ENCODE assay signal across 8 cellular contexts in genomic region chr17:34579979-34580684, GRCh38. TPM values are rescaled to one million over a fixed set of nuclear protein-coding genes. Genes with fewer than 3 reads are reported as not detected.
DNase-seq lines count a peak whose midpoint lies in the region; ATAC-seq and TF ChIP-seq lines count a peak whose summit lies in the region.

No MANE protein-coding gene starts in this region.

- WGBS in endodermal cell (ENCODE audit: insufficient coverage in 1 of 2, insufficient read length in 1 of 2), 2 experiments: 1% methylated on average over 28 to 52 of the region's 52 CpGs

- DNase-seq in Calu3: peak; percentile 22
- peak; percentile 38 for DNase-seq in NCI-H526 treated with DMSO at 0.1 percent for 48 hours (lab: John Stamatoyannopoulos, UW)
- DNase-seq in endodermal cell: peak; percentile 87
- DNase-seq in nephron progenitor cell: peak; percentile 55
- no peak for DNase-seq in mesenteric fat pad (ENCODE audit: low spot score)
- DNase-seq in NAMALWA (ENCODE audit: low spot score): no peak

- peaks cover 14% of the 10 kb centered on the region for H3K36me3 Mint-ChIP-seq in Calu3 (ENCODE audit: insufficient read depth, unreplicated experiment)
- H3K36me3 Mint-ChIP-seq in endodermal cell (ENCODE audit: low read depth): no peaks in the 10 kb centered on the region
- H3K36me3 Mint-ChIP-seq in nephron progenitor cell (ENCODE audit: low read depth): no peaks in the 10 kb centered on the region

- H3K9ac ChIP-seq in endodermal cell (ENCODE audit: extremely low read depth, low read length, poor library complexity, severe bottlenecking): no peak overlapping the region

- H3K27me3 ChIP-seq in endodermal cell (ENCODE audit: control insufficient read depth, insufficient read depth, low read length, poor library complexity, severe bottlenecking): peaks cover 100% of the 10 kb centered on the region

- BruUV-seq in Calu3 (replicated peaks; lab: Mats Ljungman, UMichigan): no TSS peak

- H3K27ac ChIP-seq in endodermal cell (ENCODE audit: low read depth, low read length): no peak overlapping the region

- peak overlapping the region; percentile 53 for H3K4me3 ChIP-seq in endodermal cell (ENCODE audit: low read length)

- CTCF ChIA-PET in Calu3 (lab: Charles Lee): no interaction called here

- peaks cover under 1% of the 10 kb centered on the region for H3K4me1 Mint-ChIP-seq in Calu3 (ENCODE audit: low read depth, unreplicated experiment)
- H3K4me1 Mint-ChIP-seq in endodermal cell: peaks cover 17% of the 10 kb centered on the region
- H3K4me1 Mint-ChIP-seq in nephron progenitor cell: peaks cover 19% of the 10 kb centered on the region

- peak overlapping the region; percentile 72 for H3K4me3 Mint-ChIP-seq in Calu3 (ENCODE audit: low read depth, unreplicated experiment)
- peak overlapping the region; percentile 61 for H3K4me3 Mint-ChIP-seq in endodermal cell
- H3K4me3 Mint-ChIP-seq in nephron progenitor cell: peak overlapping the region; percentile 75

- TF ChIP-seq CTCF in Calu3 (IDR thresholded peaks at IDR 0.05; ENCODE audit: unreplicated experiment): no peak
- TF ChIP-seq CTCF in endodermal cell (conservative IDR thresholded peaks at IDR 0.05): no peak
- TF ChIP-seq CTCF in nephron progenitor cell (IDR thresholded peaks at IDR 0.05): no peak

- no peaks in the 10 kb centered on the region for H3K9me3 ChIP-seq in endodermal cell (ENCODE audit: control insufficient read depth, low read length)

- H3K27ac Mint-ChIP-seq in Calu3 (ENCODE audit: unreplicated experiment) (no peak overlapping the region), endodermal cell (no peak overlapping the region), nephron progenitor cell (no peak overlapping the region)

- peaks cover 13% of the 10 kb centered on the region for H3K4me1 ChIP-seq in endodermal cell (ENCODE audit: control insufficient read depth, insufficient read depth, low read length)

- no peaks in the 10 kb centered on the region for H3K36me3 ChIP-seq in endodermal cell (ENCODE audit: control insufficient read depth, insufficient read depth, low read length)

- intact Hi-C loops in Calu3 (cut with micrococcal nuclease; ENCODE audit: unreplicated experiment): loop anchor here (10.0 kb wide), 1 partner anchor 145 kb away; no protein-coding TSS in a partner anchor

- H3K9me3 Mint-ChIP-seq in Calu3 (ENCODE audit: low read depth, unreplicated experiment): no peaks in the 10 kb centered on the region
- H3K9me3 Mint-ChIP-seq in endodermal cell: no peaks in the 10 kb centered on the region
- H3K9me3 Mint-ChIP-seq in nephron progenitor cell: peaks cover 5% of the 10 kb centered on the region

- H3K27me3 Mint-ChIP-seq in Calu3 (ENCODE audit: unreplicated experiment) (peaks cover 96% of the 10 kb centered on the region), endodermal cell (ENCODE audit: insufficient read depth) (peaks cover 100% of the 10 kb centered on the region), nephron progenitor cell (ENCODE audit: low read depth, poor library complexity) (peaks cover 100% of the 10 kb centered on the region)

- ATAC-seq in GM18858 (IDR thresholded peaks at IDR 0.05; ENCODE audit: unreplicated experiment) (no peak), GM21786 (IDR thresholded peaks at IDR 0.05; ENCODE audit: unreplicated experiment) (no peak)

RNA-seq across cellular contexts. Expression of gene TMEM132E, which starts 0.8 kb away (rescaled TPM):
- total RNA-seq in Calu3 (2022): 0.15 and 0.26 TPM in 2 replicates
- total RNA-seq in endodermal cell: under 1 TPM in 1 of 2 donors, not detected in 1; 0.15 TPM
- polyA plus RNA-seq in endodermal cell (2013, experiment 1 of 2): 1.1 TPM
- polyA plus RNA-seq in endodermal cell (2013, experiment 2 of 2): 0.83 TPM
- total RNA-seq in mesenteric fat pad: 0.16 TPM

Comparison
In these comparisons a context has a peak if more than half of its experiments do, and no peak if none do; other contexts are left out.
1. DNase-seq: peak in Calu3 (single experiment), NCI-H526 treated with DMSO at 0.1 percent for 48 hours (single experiment), endodermal cell (single experiment) and nephron progenitor cell (single experiment); none in mesenteric fat pad (single experiment) and NAMALWA (single experiment).
2. Peak in every context shown above with its lines, with median percentiles within 50 percentile points of each other: H3K4me3 Mint-ChIP-seq.